In genomic region chr11:64564947-64565889, GRCh38 we compare ENCODE assay signal across 13 cellular contexts. TPM values are rescaled to one million over a fixed set of nuclear protein-coding genes. Genes with fewer than 3 reads are reported as not detected.
A peak's percentile ranks its signal among the peaks of the same experiment; 100 is the strongest.
DNase-seq lines count a peak whose midpoint lies in the region; ATAC-seq and TF ChIP-seq lines count a peak whose summit lies in the region.
"Had no signal": no experiment of that assay in that cellular context is flagged by ENCODE, and none has a peak within 500 bp of the region (broad histone marks: within the 10 kb centered on the region; RNA-seq: fewer than 3 reads in every experiment).

No MANE protein-coding gene starts in this region.

- H3K27ac Mint-ChIP-seq in chondrocyte (ENCODE audit: unreplicated experiment) (no peak overlapping the region), neural crest cell (ENCODE audit: unreplicated experiment) (no peak overlapping the region)
- H3K27ac Mint-ChIP-seq in activated CD8-positive, alpha-beta memory T cell treated with anti-CD3 and anti-CD28 coated beads, Interleukin-2, amount 10 ng/mL, durations not matched to agents 7 days and 5 days: no peak overlapping the region
- no peak overlapping the region for H3K27ac Mint-ChIP-seq in activated T-cell treated with anti-CD3 and anti-CD28 coated beads, Interleukin-2, amount 50 U/mL, for 72 hours
- H3K27ac Mint-ChIP-seq: activated naive CD4-positive, alpha-beta T cell treated with anti-CD3 and anti-CD28 coated beads, Interleukin-2, amount 50 U/mL, for 72 hours; CD4-positive, alpha-beta T cell had no signal

- peak; percentile 86 for DNase-seq in chondrocyte (ENCODE audit: low spot score)
- DNase-seq in neural crest cell (ENCODE audit: low read depth, low spot score): no peak
- DNase-seq in activated CD8-positive, alpha-beta memory T cell treated with anti-CD3 and anti-CD28 coated beads, Interleukin-2, amount 10 ng/mL, durations not matched to agents 7 days and 5 days: no peak
- no peak for DNase-seq in activated T-cell treated with anti-CD3 and anti-CD28 coated beads, Interleukin-2, amount 50 U/mL, for 72 hours
- DNase-seq in epidermal melanocyte (ENCODE audit: insufficient read length, low spot score): no peak
- DNase-seq: CD4-positive, alpha-beta T cell; MM.1S; T-helper 9 cell had no signal

- H3K36me3 Mint-ChIP-seq in chondrocyte (ENCODE audit: low read depth) (no peaks in the 10 kb centered on the region), neural crest cell (ENCODE audit: low read depth) (no peaks in the 10 kb centered on the region)
- no peaks in the 10 kb centered on the region for H3K36me3 Mint-ChIP-seq in activated CD8-positive, alpha-beta memory T cell treated with anti-CD3 and anti-CD28 coated beads, Interleukin-2, amount 10 ng/mL, durations not matched to agents 7 days and 5 days
- H3K36me3 Mint-ChIP-seq in activated T-cell treated with anti-CD3 and anti-CD28 coated beads, Interleukin-2, amount 50 U/mL, for 72 hours (ENCODE audit: insufficient read depth in 2 of 2): no peaks in the 10 kb centered on the region
- H3K36me3 Mint-ChIP-seq: activated naive CD4-positive, alpha-beta T cell treated with anti-CD3 and anti-CD28 coated beads, Interleukin-2, amount 50 U/mL, for 72 hours had no signal

- no peaks in the 10 kb centered on the region for H3K27me3 ChIP-seq in DOHH2 (ENCODE audit: control insufficient read depth, low read length)
- H3K27me3 ChIP-seq: Peyer's patch had no signal

- H3K9me2 ChIP-seq in DOHH2 (replicated peaks; ENCODE audit: control insufficient read depth, low read length): no peaks in the 10 kb centered on the region

- H3K9me3 ChIP-seq in DOHH2 (ENCODE audit: control insufficient read depth, insufficient read depth, low read length): no peaks in the 10 kb centered on the region
- no peaks in the 10 kb centered on the region for H3K9me3 ChIP-seq in KOPT-K1 (ENCODE audit: insufficient read depth, low read length, poor library complexity, severe bottlenecking)
- H3K9me3 ChIP-seq: Peyer's patch had no signal

- H3K4me1 Mint-ChIP-seq in chondrocyte (ENCODE audit: low read depth) (peaks cover 5% of the 10 kb centered on the region), neural crest cell (peaks cover 30% of the 10 kb centered on the region)
- peaks cover 2% of the 10 kb centered on the region for H3K4me1 Mint-ChIP-seq in activated CD8-positive, alpha-beta memory T cell treated with anti-CD3 and anti-CD28 coated beads, Interleukin-2, amount 10 ng/mL, durations not matched to agents 7 days and 5 days
- no peaks in the 10 kb centered on the region for H3K4me1 Mint-ChIP-seq in activated T-cell treated with anti-CD3 and anti-CD28 coated beads, Interleukin-2, amount 50 U/mL, for 72 hours (ENCODE audit: low read depth)

- H3K27ac ChIP-seq in DOHH2 (ENCODE audit: low read depth, low read length) (no peak overlapping the region), KOPT-K1 (ENCODE audit: low read depth, low read length, poor library complexity, severe bottlenecking) (peak overlapping the region; percentile 37)
- H3K27ac ChIP-seq: Peyer's patch had no signal

- H3K27me3 Mint-ChIP-seq in chondrocyte (ENCODE audit: low read depth): peaks cover 14% of the 10 kb centered on the region
- H3K27me3 Mint-ChIP-seq in neural crest cell (ENCODE audit: low read depth): no peaks in the 10 kb centered on the region
- H3K27me3 Mint-ChIP-seq in activated CD8-positive, alpha-beta memory T cell treated with anti-CD3 and anti-CD28 coated beads, Interleukin-2, amount 10 ng/mL, durations not matched to agents 7 days and 5 days: no peaks in the 10 kb centered on the region
- no peaks in the 10 kb centered on the region for H3K27me3 Mint-ChIP-seq in activated T-cell treated with anti-CD3 and anti-CD28 coated beads, Interleukin-2, amount 50 U/mL, for 72 hours (ENCODE audit: low read depth)
- H3K27me3 Mint-ChIP-seq: CD4-positive, alpha-beta T cell had no signal

- H3K4me1 ChIP-seq in DOHH2 (ENCODE audit: control insufficient read depth, low read length): no peaks in the 10 kb centered on the region
- H3K4me1 ChIP-seq: Peyer's patch had no signal

- H3K4me2 ChIP-seq in DOHH2 (ENCODE audit: low read length): no peak overlapping the region

- no peaks in the 10 kb centered on the region for H3K79me2 ChIP-seq in DOHH2 (ENCODE audit: control insufficient read depth, low read length)

- H4K20me1 ChIP-seq in DOHH2 (ENCODE audit: control insufficient read depth, insufficient read depth, low read depth, low read length): no peaks in the 10 kb centered on the region

- CTCF ChIA-PET in activated CD8-positive, alpha-beta memory T cell treated with anti-CD3 and anti-CD28 coated beads, Interleukin-2, amount 10 ng/mL, durations not matched to agents 7 days and 5 days (lab: Charles Lee): interaction anchor here (1.0 to 1.8 kb wide), 2 partner anchors 116 to 138 kb away, joined by 3 to 5 read pairs; no protein-coding TSS in a partner anchor

- no peaks in the 10 kb centered on the region for H3K9me3 Mint-ChIP-seq in chondrocyte (ENCODE audit: low read depth)
- H3K9me3 Mint-ChIP-seq in neural crest cell: no peaks in the 10 kb centered on the region
- no peaks in the 10 kb centered on the region for H3K9me3 Mint-ChIP-seq in activated CD8-positive, alpha-beta memory T cell treated with anti-CD3 and anti-CD28 coated beads, Interleukin-2, amount 10 ng/mL, durations not matched to agents 7 days and 5 days (ENCODE audit: low read depth)
- H3K9me3 Mint-ChIP-seq in activated T-cell treated with anti-CD3 and anti-CD28 coated beads, Interleukin-2, amount 50 U/mL, for 72 hours: no peaks in the 10 kb centered on the region
- H3K9me3 Mint-ChIP-seq: activated naive CD4-positive, alpha-beta T cell treated with anti-CD3 and anti-CD28 coated beads, Interleukin-2, amount 50 U/mL, for 72 hours; CD4-positive, alpha-beta T cell had no signal

- no peak for ATAC-seq in activated CD8-positive, alpha-beta memory T cell treated with anti-CD3 and anti-CD28 coated beads, Interleukin-2, amount 10 ng/mL, durations not matched to agents 7 days and 5 days
- no peak for ATAC-seq in activated T-cell treated with anti-CD3 and anti-CD28 coated beads, Interleukin-2, amount 50 U/mL, for 72 hours (replicated peaks in 1 of 2)
- ATAC-seq in GM19035 (IDR thresholded peaks at IDR 0.05; ENCODE audit: unreplicated experiment): no peak
- ATAC-seq: activated naive CD4-positive, alpha-beta T cell treated with anti-CD3 and anti-CD28 coated beads, Interleukin-2, amount 50 U/mL, for 72 hours had no signal

- no peak overlapping the region for H3K4me3 ChIP-seq in DOHH2 (ENCODE audit: low read length)
- H3K4me3 ChIP-seq: Peyer's patch had no signal

- peak; percentile 43 for TF ChIP-seq CTCF in DOHH2 (IDR thresholded peaks at IDR 0.05; ENCODE audit: low read depth, low read length, poor library complexity, severe bottlenecking)
- no peak for TF ChIP-seq CTCF in chondrocyte (IDR thresholded peaks at IDR 0.05)
- peak; percentile 22 for TF ChIP-seq CTCF in neural crest cell (conservative IDR thresholded peaks at IDR 0.05)

- H3K36me3 ChIP-seq in DOHH2 (ENCODE audit: control insufficient read depth, low read length) (no peaks in the 10 kb centered on the region), KOPT-K1 (ENCODE audit: insufficient read depth, low read length) (no peaks in the 10 kb centered on the region)
- H3K36me3 ChIP-seq: Peyer's patch had no signal

- no peaks in the 10 kb centered on the region for H3F3A ChIP-seq in DOHH2 (ENCODE audit: control insufficient read depth, insufficient read depth)

- no peak overlapping the region for H3K4me3 Mint-ChIP-seq in chondrocyte (ENCODE audit: unreplicated experiment)
- H3K4me3 Mint-ChIP-seq in neural crest cell: peak overlapping the region; percentile 69
- H3K4me3 Mint-ChIP-seq in activated CD8-positive, alpha-beta memory T cell treated with anti-CD3 and anti-CD28 coated beads, Interleukin-2, amount 10 ng/mL, durations not matched to agents 7 days and 5 days: no peak overlapping the region
- H3K4me3 Mint-ChIP-seq in activated T-cell treated with anti-CD3 and anti-CD28 coated beads, Interleukin-2, amount 50 U/mL, for 72 hours: no peak overlapping the region
- H3K4me3 Mint-ChIP-seq: CD4-positive, alpha-beta T cell had no signal

RNA-seq across cellular contexts. Expression of gene SLC22A11, which starts 9.5 kb away (rescaled TPM):
- total RNA-seq in chondrocyte: 0.15 TPM in 1 of 3 replicates, not detected in the others
- 0.21 TPM in 1 of 2 replicates, not detected in the other for total RNA-seq in neural crest cell
- total RNA-seq in activated CD8-positive, alpha-beta memory T cell treated with anti-CD3 and anti-CD28 coated beads, Interleukin-2, amount 10 ng/mL, durations not matched to agents 7 days and 5 days: not detected
- not detected for total RNA-seq in activated T-cell treated with anti-CD3 and anti-CD28 coated beads, Interleukin-2, amount 50 U/mL, for 72 hours
- total RNA-seq: activated naive CD4-positive, alpha-beta T cell treated with anti-CD3 and anti-CD28 coated beads, Interleukin-2, amount 50 U/mL, for 72 hours; CD4-positive, alpha-beta T cell; Peyer's patch had no signal

RNA-seq across cellular contexts. Expression of gene SLC22A12, which starts 25.8 kb away (rescaled TPM):
- not detected in 3 replicates for total RNA-seq in chondrocyte
- total RNA-seq in neural crest cell: not detected in 2 replicates
- not detected for total RNA-seq in activated CD8-positive, alpha-beta memory T cell treated with anti-CD3 and anti-CD28 coated beads, Interleukin-2, amount 10 ng/mL, durations not matched to agents 7 days and 5 days
- not detected for total RNA-seq in activated T-cell treated with anti-CD3 and anti-CD28 coated beads, Interleukin-2, amount 50 U/mL, for 72 hours
- total RNA-seq: activated naive CD4-positive, alpha-beta T cell treated with anti-CD3 and anti-CD28 coated beads, Interleukin-2, amount 50 U/mL, for 72 hours; CD4-positive, alpha-beta T cell; Peyer's patch had no signal
